In genomic region chr1:56189946-56190920, GRCh38 we compare ENCODE assay signal across 1 cellular context.
TF ChIP-seq lines count a peak whose summit lies in the region.

No MANE protein-coding gene starts in this region.

TF ChIP-seq in HepG2, 621 proteins besides CTCF, POLR2A, EP300 and RAD21 (continued from another document and continues in another):
- no peak for TF ChIP-seq THAP7 (CRISPR knock-in tag; IDR thresholded peaks at IDR 0.05)
- TF ChIP-seq ZNF83 (CRISPR knock-in tag; IDR thresholded peaks at IDR 0.05; ENCODE audit: borderline replicate concordance) = no peak
- TF ChIP-seq ZNF773 (CRISPR knock-in tag; IDR thresholded peaks at IDR 0.05; ENCODE audit: borderline replicate concordance) = no peak
- peak; percentile 74 for TF ChIP-seq FOXA1 (IDR thresholded peaks at IDR 0.05)
- peak; percentile 95 for TF ChIP-seq FOXA1 (CRISPR knock-in tag; IDR thresholded peaks at IDR 0.05)
- no peak for TF ChIP-seq PHF20 (CRISPR knock-in tag; IDR thresholded peaks at IDR 0.05)
- TF ChIP-seq CEBPB (IDR thresholded peaks at IDR 0.05; ENCODE audit: borderline replicate concordance, low read depth, low read length) = peak; percentile 96
- no peak for TF ChIP-seq ZNF180 (CRISPR knock-in tag; IDR thresholded peaks at IDR 0.05; ENCODE audit: borderline replicate concordance, low read depth)
- no peak for TF ChIP-seq ZKSCAN5 (CRISPR knock-in tag; IDR thresholded peaks at IDR 0.05)
- peak; percentile 91; the same call in 1 of the 2 replicates for TF ChIP-seq MIER3 (CRISPR knock-in tag; IDR thresholded peaks at IDR 0.05; ENCODE audit: borderline replicate concordance)
- TF ChIP-seq ZNF501 (CRISPR knock-in tag; IDR thresholded peaks at IDR 0.05) = no peak
- peak; percentile 90 for TF ChIP-seq IRF2 (CRISPR knock-in tag; IDR thresholded peaks at IDR 0.05)
- TF ChIP-seq RBFOX2 (IDR thresholded peaks at IDR 0.05; ENCODE audit: low read depth, low read length) = 0 out of 2 replicates have a peak, but pooled peaks have one; percentile 10
- no peak for TF ChIP-seq ZNF333 (CRISPR knock-in tag; IDR thresholded peaks at IDR 0.05; ENCODE audit: borderline replicate concordance)
- TF ChIP-seq PTBP1 (IDR thresholded peaks at IDR 0.05; ENCODE audit: low read depth, low read length, poor library complexity, severe bottlenecking) = no peak
- TF ChIP-seq SP2 (CRISPR knock-in tag; IDR thresholded peaks at IDR 0.05) = no peak
- no peak for TF ChIP-seq ZNF142 (CRISPR knock-in tag; IDR thresholded peaks at IDR 0.05)
- TF ChIP-seq IKZF1 (IDR thresholded peaks at IDR 0.05) = no peak
- no peak for TF ChIP-seq GABPA (IDR thresholded peaks at IDR 0.05; ENCODE audit: low read depth, low read length)
- TF ChIP-seq GABPA (CRISPR knock-in tag; IDR thresholded peaks at IDR 0.05; ENCODE audit: low read depth) = 0 out of 2 replicates have a peak, but pooled peaks have one; percentile 21
- TF ChIP-seq, protein P1, sequence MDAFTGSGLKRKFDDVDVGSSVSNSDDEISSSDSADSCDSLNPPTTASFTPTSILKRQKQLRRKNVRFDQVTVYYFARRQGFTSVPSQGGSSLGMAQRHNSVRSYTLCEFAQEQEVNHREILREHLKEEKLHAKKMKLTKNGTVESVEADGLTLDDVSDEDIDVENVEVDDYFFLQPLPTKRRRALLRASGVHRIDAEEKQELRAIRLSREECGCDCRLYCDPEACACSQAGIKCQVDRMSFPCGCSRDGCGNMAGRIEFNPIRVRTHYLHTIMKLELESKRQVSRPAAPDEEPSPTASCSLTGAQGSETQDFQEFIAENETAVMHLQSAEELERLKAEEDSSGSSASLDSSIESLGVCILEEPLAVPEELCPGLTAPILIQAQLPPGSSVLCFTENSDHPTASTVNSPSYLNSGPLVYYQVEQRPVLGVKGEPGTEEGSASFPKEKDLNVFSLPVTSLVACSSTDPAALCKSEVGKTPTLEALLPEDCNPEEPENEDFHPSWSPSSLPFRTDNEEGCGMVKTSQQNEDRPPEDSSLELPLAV (CRISPR knock-in tag; conservative IDR thresholded peaks at IDR 0.05; ENCODE audit: low read depth) = no peak
- peak; percentile 73; the same call in 1 of the 2 replicates for TF ChIP-seq KDM3A (CRISPR knock-in tag; IDR thresholded peaks at IDR 0.05; ENCODE audit: low read depth)
- no peak for TF ChIP-seq WIZ (CRISPR knock-in tag; IDR thresholded peaks at IDR 0.05)
- no peak for TF ChIP-seq BRD4 (CRISPR knock-in tag; IDR thresholded peaks at IDR 0.05)
- TF ChIP-seq ZNF768 (CRISPR knock-in tag; IDR thresholded peaks at IDR 0.05) = no peak; the same call in 1 of the 2 replicates
- TF ChIP-seq NRL (CRISPR knock-in tag; IDR thresholded peaks at IDR 0.05; ENCODE audit: borderline replicate concordance) = no peak
- peak; percentile 68; the same call in 1 of the 2 replicates for TF ChIP-seq KAT2B (IDR thresholded peaks at IDR 0.05; ENCODE audit: borderline replicate concordance, low read depth, low read length)
- TF ChIP-seq CAMTA2 (CRISPR knock-in tag; IDR thresholded peaks at IDR 0.05; ENCODE audit: borderline replicate concordance) = no peak
- TF ChIP-seq ZNF614 (CRISPR knock-in tag; IDR thresholded peaks at IDR 0.05; ENCODE audit: borderline replicate concordance) = peak; percentile 76
- TF ChIP-seq AGO1 (IDR thresholded peaks at IDR 0.05; ENCODE audit: low read depth, low read length, poor library complexity, severe bottlenecking) = no peak
- TF ChIP-seq ZNF337 (CRISPR knock-in tag; IDR thresholded peaks at IDR 0.05; ENCODE audit: borderline replicate concordance, low read depth) = no peak; the same call in 1 of the 2 replicates
- TF ChIP-seq CBX1 (IDR thresholded peaks at IDR 0.05; ENCODE audit: low read depth) = no peak
- no peak for TF ChIP-seq ZNF367 (CRISPR knock-in tag; IDR thresholded peaks at IDR 0.05; ENCODE audit: borderline replicate concordance)
- TF ChIP-seq ZNF562 (CRISPR knock-in tag; IDR thresholded peaks at IDR 0.05; ENCODE audit: borderline replicate concordance) = no peak
- no peak for TF ChIP-seq MBNL3 (CRISPR knock-in tag; conservative IDR thresholded peaks at IDR 0.05)
- TF ChIP-seq YY1 (IDR thresholded peaks at IDR 0.05; ENCODE audit: insufficient read depth, insufficient replicate concordance, low read depth, low read length) = no peak
- TF ChIP-seq FOXK1 (CRISPR knock-in tag; IDR thresholded peaks at IDR 0.05; ENCODE audit: borderline replicate concordance, low read depth) = peak; percentile 89; the same call in 1 of the 2 replicates
- peak; percentile 56 for TF ChIP-seq ZFX (CRISPR knock-in tag; IDR thresholded peaks at IDR 0.05; ENCODE audit: low read depth)
- 0 out of 2 replicates have a peak, but pooled peaks have one; percentile 33 for TF ChIP-seq RFX5 (IDR thresholded peaks at IDR 0.05; ENCODE audit: low read depth, low read length)
- no peak for TF ChIP-seq FIP1L1 (IDR thresholded peaks at IDR 0.05; ENCODE audit: borderline replicate concordance, insufficient read depth, low read depth, low read length)
- no peak for TF ChIP-seq EHMT2 (IDR thresholded peaks at IDR 0.05; ENCODE audit: borderline replicate concordance, low read depth, low read length)
- no peak for TF ChIP-seq RFX1 (IDR thresholded peaks at IDR 0.05)
- no peak for TF ChIP-seq ZNF713 (CRISPR knock-in tag; IDR thresholded peaks at IDR 0.05)
- TF ChIP-seq CBFB (CRISPR knock-in tag; IDR thresholded peaks at IDR 0.05) = peak; percentile 100
- TF ChIP-seq, protein P2, sequence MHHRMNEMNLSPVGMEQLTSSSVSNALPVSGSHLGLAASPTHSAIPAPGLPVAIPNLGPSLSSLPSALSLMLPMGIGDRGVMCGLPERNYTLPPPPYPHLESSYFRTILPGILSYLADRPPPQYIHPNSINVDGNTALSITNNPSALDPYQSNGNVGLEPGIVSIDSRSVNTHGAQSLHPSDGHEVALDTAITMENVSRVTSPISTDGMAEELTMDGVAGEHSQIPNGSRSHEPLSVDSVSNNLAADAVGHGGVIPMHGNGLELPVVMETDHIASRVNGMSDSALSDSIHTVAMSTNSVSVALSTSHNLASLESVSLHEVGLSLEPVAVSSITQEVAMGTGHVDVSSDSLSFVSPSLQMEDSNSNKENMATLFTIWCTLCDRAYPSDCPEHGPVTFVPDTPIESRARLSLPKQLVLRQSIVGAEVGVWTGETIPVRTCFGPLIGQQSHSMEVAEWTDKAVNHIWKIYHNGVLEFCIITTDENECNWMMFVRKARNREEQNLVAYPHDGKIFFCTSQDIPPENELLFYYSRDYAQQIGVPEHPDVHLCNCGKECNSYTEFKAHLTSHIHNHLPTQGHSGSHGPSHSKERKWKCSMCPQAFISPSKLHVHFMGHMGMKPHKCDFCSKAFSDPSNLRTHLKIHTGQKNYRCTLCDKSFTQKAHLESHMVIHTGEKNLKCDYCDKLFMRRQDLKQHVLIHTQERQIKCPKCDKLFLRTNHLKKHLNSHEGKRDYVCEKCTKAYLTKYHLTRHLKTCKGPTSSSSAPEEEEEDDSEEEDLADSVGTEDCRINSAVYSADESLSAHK (CRISPR knock-in tag; IDR thresholded peaks at IDR 0.05; ENCODE audit: borderline replicate concordance) = no peak
- no peak for TF ChIP-seq JDP2 (CRISPR knock-in tag; IDR thresholded peaks at IDR 0.05; ENCODE audit: borderline replicate concordance)
- no peak for TF ChIP-seq ZNF224 (CRISPR knock-in tag; IDR thresholded peaks at IDR 0.05)
- TF ChIP-seq TRIM24 (CRISPR knock-in tag; IDR thresholded peaks at IDR 0.05) = 0 out of 2 replicates have a peak, but pooled peaks have one; percentile 54
- TF ChIP-seq SCMH1 (CRISPR knock-in tag; IDR thresholded peaks at IDR 0.05; ENCODE audit: borderline replicate concordance) = no peak
- peak; percentile 75 for TF ChIP-seq GATAD1 (CRISPR knock-in tag; IDR thresholded peaks at IDR 0.05)
- no peak for TF ChIP-seq GPBP1L1 (CRISPR knock-in tag; IDR thresholded peaks at IDR 0.05)
- peak; percentile 69 for TF ChIP-seq SP5 (CRISPR knock-in tag; IDR thresholded peaks at IDR 0.05; ENCODE audit: borderline replicate concordance, low read depth)
- TF ChIP-seq FLYWCH1 (CRISPR knock-in tag; IDR thresholded peaks at IDR 0.05) = no peak
- peak; percentile 81 for TF ChIP-seq DMAP1 (CRISPR knock-in tag; IDR thresholded peaks at IDR 0.05)
- no peak for TF ChIP-seq ADNP (CRISPR knock-in tag; IDR thresholded peaks at IDR 0.05)
- TF ChIP-seq ZFYVE20 (CRISPR knock-in tag; IDR thresholded peaks at IDR 0.05; ENCODE audit: borderline replicate concordance, low read depth) = no peak
- peak; percentile 78; the same call in 1 of the 2 replicates for TF ChIP-seq ZNF280D (CRISPR knock-in tag; IDR thresholded peaks at IDR 0.05)
